Comparison of ENCODE assay signal across 26 cellular contexts in genomic region chr17:79214459-79214858, GRCh38.
"Had no signal": no experiment of that assay in that cellular context is flagged by ENCODE, and none has a peak within 500 bp of the region (broad histone marks: within the 10 kb centered on the region; RNA-seq: fewer than 3 reads in every experiment).

No MANE protein-coding gene starts in this region.

- H3K36me3 ChIP-seq: adrenal gland, breast epithelium, MG63, Peyer's patch had no signal

- H3K27ac ChIP-seq: adrenal gland, body of pancreas, breast epithelium, Peyer's patch had no signal

- H3K27me3 ChIP-seq: body of pancreas, Peyer's patch had no signal

- H3K4me1 ChIP-seq: adrenal gland, body of pancreas, breast epithelium, Peyer's patch had no signal

- DNase-seq: activated CD4-positive, alpha-beta T cell treated with anti-CD3 and anti-CD28 coated beads, Interleukin-2, amount 10 ng/mL, durations not matched to agents 24 days and 14 days; activated CD4-positive, alpha-beta T cell treated with anti-CD3 and anti-CD28 coated beads, Interleukin-2, amount 50 U/mL, for 48 hours; activated CD8-positive, alpha-beta memory T cell treated with anti-CD3 and anti-CD28 coated beads, Interleukin-2, amount 50 U/mL, for 4 hours; activated gamma-delta T cell treated with Interleukin-2 at 50 U/mL for 16 hours; activated naive CD4-positive, alpha-beta T cell treated with anti-CD3 and anti-CD28 coated beads for 36 hours; activated T-cell treated with anti-CD3 and anti-CD28 coated beads for 4 hours; activated T-cell treated with anti-CD3 and anti-CD28 coated beads, Interleukin-2, amount 50 U/mL, for 4 hours; adrenal gland; body of pancreas; central memory CD4-positive, alpha-beta T cell; Kasumi-1; KG1; MG63; NCI-H1048; NCI-H1105 treated with DMSO at 0.1 percent for 48 hours; NCI-H1436; NCI-H187 treated with DMSO at 0.1 percent for 48 hours; NCI-H2081 treated with DMSO at 0.1 percent for 48 hours; NCI-H226; NK-92 treated with Interleukin-12 subunit alpha and Interleukin-12 subunit beta, amount 100 ng/mL, for 24 hours; PC-3; Peyer's patch; RPMI8226; SIG-M5; T1000 had no signal

- H3K4me3 ChIP-seq: adrenal gland, body of pancreas, breast epithelium, MG63, Peyer's patch had no signal

- H3K9me3 ChIP-seq: adrenal gland, body of pancreas, breast epithelium, MG63, Peyer's patch had no signal
